1 cellular context compared by ENCODE assay signal in genomic region chr13:58144616-58145015, GRCh38.
TF ChIP-seq lines count a peak whose summit lies in the region.

No MANE protein-coding gene starts in this region.

TF ChIP-seq in H1, 55 proteins besides CTCF, POLR2A, EP300 and RAD21 (continued from another document):
- no peak for TF ChIP-seq POU5F1 (IDR thresholded peaks at IDR 0.05; ENCODE audit: low read depth, low read length)
- TF ChIP-seq BACH1 (IDR thresholded peaks at IDR 0.05; ENCODE audit: low read length): no peak
- TF ChIP-seq FOSL1 (IDR thresholded peaks at IDR 0.05; ENCODE audit: insufficient read depth, low read depth, low read length): no peak
- no peak for TF ChIP-seq EGR1 (IDR thresholded peaks at IDR 0.05; ENCODE audit: borderline replicate concordance, low read depth, low read length)
- TF ChIP-seq CHD7 (IDR thresholded peaks at IDR 0.05; ENCODE audit: insufficient replicate concordance, low read length): no peak
- TF ChIP-seq ATF3 (IDR thresholded peaks at IDR 0.05; ENCODE audit: insufficient read depth, low read depth, low read length): no peak
- no peak for TF ChIP-seq GTF2F1 (IDR thresholded peaks at IDR 0.05; ENCODE audit: borderline replicate concordance, low read depth, low read length)
TF ChIP-seq in H1: peak in this region for 0.
